In the genomic region with DNA sequence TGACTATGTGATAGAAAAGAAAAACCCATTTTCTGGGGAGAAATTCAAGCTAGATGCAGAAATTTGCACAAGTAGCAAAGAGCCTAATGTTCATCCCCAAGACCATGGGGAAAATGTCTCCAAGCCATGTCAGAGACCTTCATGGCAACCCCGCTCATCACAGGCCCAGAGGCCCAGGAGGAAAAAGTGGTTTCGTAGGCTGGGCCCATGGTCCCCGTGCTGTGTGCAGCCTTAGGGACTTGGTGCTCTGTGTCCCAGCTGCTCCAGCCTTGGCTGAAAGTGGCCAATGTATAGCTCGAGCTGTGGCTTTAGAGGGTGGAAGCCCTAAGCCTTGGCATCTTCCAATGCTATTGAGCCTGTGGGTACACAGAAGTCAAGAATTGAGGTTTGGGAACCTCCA, we compare ENCODE assay signal across 6 cellular contexts.
"Had no signal": no experiment of that assay in that cellular context is flagged by ENCODE, and none has a peak within 500 bp of the region (broad histone marks: within the 10 kb centered on the region; RNA-seq: fewer than 3 reads in every experiment).

No MANE protein-coding gene starts in this region.

- DNase-seq: IMR-90, KBM-7, KG1 had no signal

- H3K4me3 ChIP-seq: K562 had no signal

- H3K27ac ChIP-seq: HL-60 had no signal

- ATAC-seq: HepG2, K562 had no signal
